8 cellular contexts compared by ENCODE assay signal in genomic region chr6:75747985-75748742, GRCh38. TPM values are rescaled to one million over a fixed set of nuclear protein-coding genes. Genes with fewer than 3 reads are reported as not detected.
DNase-seq lines count a peak whose midpoint lies in the region; ATAC-seq, FAIRE-seq and TF ChIP-seq lines count a peak whose summit lies in the region.

No MANE protein-coding gene starts in this region.

- H3K4me3 Mint-ChIP-seq in Calu3 (ENCODE audit: low read depth, unreplicated experiment) (peak overlapping the region; percentile 99), immature natural killer cell (peak overlapping the region; percentile 83 to 91 (median 87))
- H3K4me3 Mint-ChIP-seq in activated naive CD8-positive, alpha-beta T cell treated with anti-CD3 and anti-CD28 coated beads, Interleukin-2, amount 10 ng/mL, durations not matched to agents 7 days and 5 days: peak overlapping the region; percentile 84

- peak overlapping the region; percentile 85 for H3K27ac ChIP-seq in substantia nigra (ENCODE audit: low read depth, low read length, poor library complexity, severe bottlenecking)

- intact Hi-C loops in Calu3 (cut with micrococcal nuclease; ENCODE audit: unreplicated experiment): no loop called here

- TF ChIP-seq POLR2A in H54 (IDR thresholded peaks at IDR 0.05; ENCODE audit: low read depth, low read length): no peak

- H3K9me3 Mint-ChIP-seq in Calu3 (ENCODE audit: low read depth, unreplicated experiment) (no peaks in the 10 kb centered on the region), immature natural killer cell (no peaks in the 10 kb centered on the region)
- no peaks in the 10 kb centered on the region for H3K9me3 Mint-ChIP-seq in activated naive CD8-positive, alpha-beta T cell treated with anti-CD3 and anti-CD28 coated beads, Interleukin-2, amount 10 ng/mL, durations not matched to agents 7 days and 5 days

- peak; percentile 22 for ATAC-seq in HG03439 (IDR thresholded peaks at IDR 0.05; ENCODE audit: unreplicated experiment)
- ATAC-seq in activated naive CD8-positive, alpha-beta T cell treated with anti-CD3 and anti-CD28 coated beads, Interleukin-2, amount 10 ng/mL, durations not matched to agents 7 days and 5 days (ENCODE audit: low read depth): no peak
- no peak for ATAC-seq in GM18909 (IDR thresholded peaks at IDR 0.05; ENCODE audit: poor library complexity, unreplicated experiment)

- BruUV-seq in Calu3 (replicated peaks; lab: Mats Ljungman, UMichigan): TSS peak; percentile 89

- DNase-seq in Calu3 (no peak), immature natural killer cell (no peak), substantia nigra (lab: John Stamatoyannopoulos, UW) (no peak), GM19238 (ENCODE audit: insufficient read length, low spot score) (no peak), H54 (ENCODE audit: insufficient read length, low spot score) (no peak)
- DNase-seq in activated naive CD8-positive, alpha-beta T cell treated with anti-CD3 and anti-CD28 coated beads, Interleukin-2, amount 10 ng/mL, durations not matched to agents 7 days and 5 days: no peak

- CTCF ChIA-PET in Calu3 (lab: Charles Lee): no interaction called here

- no peak for TF ChIP-seq CTCF in Calu3 (IDR thresholded peaks at IDR 0.05; ENCODE audit: unreplicated experiment)

- FAIRE-seq in H54 (lab: Jason Lieb, UNC): no peak

- H3K27ac Mint-ChIP-seq in Calu3 (ENCODE audit: unreplicated experiment) (peak overlapping the region; percentile 98), immature natural killer cell (peak overlapping the region in 2 of 6 donors; percentile 49 to 63)
- no peak overlapping the region for H3K27ac Mint-ChIP-seq in activated naive CD8-positive, alpha-beta T cell treated with anti-CD3 and anti-CD28 coated beads, Interleukin-2, amount 10 ng/mL, durations not matched to agents 7 days and 5 days

- H3K27me3 Mint-ChIP-seq in Calu3 (ENCODE audit: unreplicated experiment) (no peaks in the 10 kb centered on the region), immature natural killer cell (ENCODE audit: low read depth in 3 of 3) (peaks cover 6 to 13% (median 13%) of the 10 kb centered on the region in 3 donors)
- H3K27me3 Mint-ChIP-seq in activated naive CD8-positive, alpha-beta T cell treated with anti-CD3 and anti-CD28 coated beads, Interleukin-2, amount 10 ng/mL, durations not matched to agents 7 days and 5 days: peaks cover 62% of the 10 kb centered on the region

- H3K4me1 Mint-ChIP-seq in Calu3 (ENCODE audit: low read depth, unreplicated experiment) (peaks cover 32% of the 10 kb centered on the region), immature natural killer cell (peaks cover 16 to 23% of the 10 kb centered on the region in 2 donors)
- H3K4me1 Mint-ChIP-seq in activated naive CD8-positive, alpha-beta T cell treated with anti-CD3 and anti-CD28 coated beads, Interleukin-2, amount 10 ng/mL, durations not matched to agents 7 days and 5 days: peaks cover 14% of the 10 kb centered on the region

- peaks cover 52% of the 10 kb centered on the region for H3K36me3 Mint-ChIP-seq in Calu3 (ENCODE audit: insufficient read depth, unreplicated experiment)
- no peaks in the 10 kb centered on the region for H3K36me3 Mint-ChIP-seq in activated naive CD8-positive, alpha-beta T cell treated with anti-CD3 and anti-CD28 coated beads, Interleukin-2, amount 10 ng/mL, durations not matched to agents 7 days and 5 days
- H3K36me3 Mint-ChIP-seq in immature natural killer cell: no peaks in the 10 kb centered on the region

- POLR2A ChIA-PET in activated naive CD8-positive, alpha-beta T cell treated with anti-CD3 and anti-CD28 coated beads, Interleukin-2, amount 10 ng/mL, durations not matched to agents 7 days and 5 days (lab: Charles Lee): no interaction called here

RNA-seq across cellular contexts. Expression of gene MYO6, which starts 0.9 kb away (rescaled TPM):
- 122 and 153 TPM in 2 replicates for total RNA-seq in Calu3 (2022)
- 1 to 10 TPM; 2.5 to 3.3 TPM for total RNA-seq in activated naive CD8-positive, alpha-beta T cell treated with anti-CD3 and anti-CD28 coated beads, Interleukin-2, amount 10 ng/mL, durations not matched to agents 7 days and 5 days
- 1 to 10 TPM in 2 of 3 donors, under 1 TPM in 1; 0.75 to 5.6 (median 4.7) TPM for polyA plus RNA-seq in immature natural killer cell

Comparison
In these comparisons a context has a peak if more than half of its experiments do, and no peak if none do; other contexts are left out.
1. RNA of gene MYO6, which starts 0.9 kb away (total RNA-seq): 122 to 153 TPM in Calu3; 2.5 to 3.3 TPM in activated naive CD8-positive, alpha-beta T cell treated with anti-CD3 and anti-CD28 coated beads, Interleukin-2, amount 10 ng/mL, durations not matched to agents 7 days and 5 days; every median in the first group is over 10 times any median in the second.
2. Peak in every context shown above with its lines, with median percentiles within 50 percentile points of each other: H3K4me3 Mint-ChIP-seq.